20 cellular contexts compared by ENCODE assay signal in genomic region chr7:126881315-126881714, GRCh38.
"Had no signal": no experiment of that assay in that cellular context is flagged by ENCODE, and none has a peak within 500 bp of the region (broad histone marks: within the 10 kb centered on the region; RNA-seq: fewer than 3 reads in every experiment).

No MANE protein-coding gene starts in this region.

- H3K36me3 Mint-ChIP-seq: immature natural killer cell; mesothelial cell of epicardium; naive thymus-derived CD4-positive, alpha-beta T cell; natural killer cell treated with Interleukin-12 subunit alpha and Interleukin-12 subunit beta and Interleukin-15 and Interleukin-18, amount 100 ng/mL, for 72 hours; stimulated activated memory B cell treated with anti-CD40 and anti-IgM and Interleukin-4, amounts not matched to agents 10 μg/mL and 1 μg/mL and 100 μg/mL, for 72 hours; type B pancreatic cell had no signal

- DNase-seq: immature natural killer cell; kidney; left ventricle myocardium inferior; naive thymus-derived CD4-positive, alpha-beta T cell; ovary; right lobe of liver; stimulated activated CD4-positive, alpha-beta T cell treated with anti-CD3 and anti-CD28 coated beads, Interleukin-1b, Interleukin-23, amount 100 ng/mL, for 48 hours; stimulated activated CD4-positive, alpha-beta T cell treated with anti-CD3 and anti-CD28 coated beads, Interleukin-2, amount 100 ng/mL, for 48 hours; stimulated activated CD4-positive, alpha-beta T cell treated with anti-CD3 and anti-CD28 coated beads, Interleukin-4, amount 100 ng/mL, for 4 hours; stimulated activated CD8-positive, alpha-beta memory T cell treated with anti-CD3 and anti-CD28 coated beads, Interleukin-4, amount 100 ng/mL, for 48 hours; stimulated activated naive CD4-positive, alpha-beta T cell treated with Interleukin-2 at 50 U/mL for 16 hours; stimulated activated naive CD8-positive, alpha-beta T cell treated with anti-CD3 and anti-CD28 coated beads, Interleukin-15, amount 100 ng/mL, for 72 hours; uterus had no signal

- H3K4me1 Mint-ChIP-seq: immature natural killer cell; mesothelial cell of epicardium; naive thymus-derived CD4-positive, alpha-beta T cell; stimulated activated memory B cell treated with anti-CD40 and anti-IgM and Interleukin-4, amounts not matched to agents 10 μg/mL and 1 μg/mL and 100 μg/mL, for 72 hours; stimulated activated naive CD8-positive, alpha-beta T cell treated with anti-CD3 and anti-CD28 coated beads, Interleukin-15, amount 100 ng/mL, for 72 hours had no signal

- H3K27me3 Mint-ChIP-seq: natural killer cell treated with Interleukin-12 subunit alpha and Interleukin-12 subunit beta and Interleukin-15 and Interleukin-18, amount 100 ng/mL, for 72 hours; progenitor cell of endocrine pancreas; stimulated activated memory B cell treated with anti-CD40 and anti-IgM and Interleukin-4, amounts not matched to agents 10 μg/mL and 1 μg/mL and 100 μg/mL, for 72 hours; type B pancreatic cell had no signal

- H3K27ac Mint-ChIP-seq: immature natural killer cell; mesothelial cell of epicardium; naive thymus-derived CD4-positive, alpha-beta T cell; natural killer cell treated with Interleukin-12 subunit alpha and Interleukin-12 subunit beta and Interleukin-15 and Interleukin-18, amount 100 ng/mL, for 72 hours; progenitor cell of endocrine pancreas; stimulated activated memory B cell treated with anti-CD40 and anti-IgM and Interleukin-4, amounts not matched to agents 10 μg/mL and 1 μg/mL and 100 μg/mL, for 72 hours; type B pancreatic cell had no signal

- H3K4me3 Mint-ChIP-seq: immature natural killer cell; mesothelial cell of epicardium; naive thymus-derived CD4-positive, alpha-beta T cell; natural killer cell treated with Interleukin-12 subunit alpha and Interleukin-12 subunit beta and Interleukin-15 and Interleukin-18, amount 100 ng/mL, for 72 hours; stimulated activated memory B cell treated with anti-CD40 and anti-IgM and Interleukin-4, amounts not matched to agents 10 μg/mL and 1 μg/mL and 100 μg/mL, for 72 hours; stimulated activated naive CD8-positive, alpha-beta T cell treated with anti-CD3 and anti-CD28 coated beads, Interleukin-15, amount 100 ng/mL, for 72 hours; type B pancreatic cell had no signal

- ATAC-seq: naive thymus-derived CD4-positive, alpha-beta T cell; right lobe of liver; stimulated activated memory B cell treated with anti-CD40 and anti-IgM and Interleukin-4, amounts not matched to agents 10 μg/mL and 1 μg/mL and 100 μg/mL, for 72 hours; stimulated activated naive CD8-positive, alpha-beta T cell treated with anti-CD3 and anti-CD28 coated beads, Interleukin-15, amount 100 ng/mL, for 72 hours had no signal

- H3K27ac ChIP-seq: left ventricle myocardium inferior, ovary, right atrium auricular region, right lobe of liver, tibial nerve, uterus had no signal

- H3K9me3 Mint-ChIP-seq: stimulated activated naive CD8-positive, alpha-beta T cell treated with anti-CD3 and anti-CD28 coated beads, Interleukin-15, amount 100 ng/mL, for 72 hours; type B pancreatic cell had no signal
